ENCODE assay signal across 2 cellular contexts in the genomic region with DNA sequence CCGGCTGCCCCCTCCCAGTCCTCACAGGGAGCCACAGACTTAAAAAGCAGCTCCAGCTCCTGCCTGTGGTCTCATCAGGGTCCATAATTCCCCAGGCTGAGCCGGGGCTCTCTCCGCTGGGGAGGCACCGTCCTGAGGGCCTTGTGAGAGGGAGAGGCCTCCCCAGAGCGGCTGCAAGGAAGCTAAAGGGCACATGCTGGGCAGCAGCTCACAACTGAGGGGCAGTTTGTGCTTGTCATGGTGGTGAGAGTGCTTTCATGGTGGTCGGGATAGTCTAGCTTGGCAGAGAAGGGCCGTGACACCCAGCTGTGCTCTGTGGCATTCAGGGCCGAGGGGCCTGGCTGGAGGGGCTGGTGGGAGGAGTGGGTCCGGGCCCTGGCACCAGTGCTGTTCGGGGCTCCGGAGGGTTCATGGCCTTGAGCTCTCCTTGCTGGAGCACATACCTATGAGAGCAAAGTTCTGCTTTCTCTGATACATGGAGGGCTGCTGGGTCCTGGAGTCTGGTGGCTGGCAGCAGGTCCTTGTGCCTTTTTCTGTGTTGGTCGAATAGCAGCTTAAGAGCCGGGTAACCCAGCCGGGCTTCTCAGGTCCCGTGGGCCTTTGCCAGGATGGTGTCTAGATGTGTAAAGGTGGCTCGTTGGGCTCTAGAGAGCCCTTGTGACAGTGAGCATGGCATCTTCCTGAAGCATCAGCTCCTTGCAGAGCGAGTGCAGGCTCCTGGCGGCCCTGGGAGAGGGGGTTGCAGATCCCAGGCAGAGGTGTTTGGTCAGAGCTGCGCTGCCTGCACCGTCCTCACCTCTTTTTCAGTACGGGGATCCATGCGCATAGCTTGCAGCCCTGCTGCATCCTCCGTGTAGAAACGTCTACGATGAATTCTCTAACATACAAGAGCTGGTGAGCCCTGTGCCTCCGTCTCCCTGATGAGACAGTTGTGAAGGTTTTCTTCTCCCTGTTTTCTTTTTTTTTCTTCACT.
A peak's percentile ranks its signal among the peaks of the same experiment; 100 is the strongest.
TF ChIP-seq lines count a peak whose summit lies in the region.

No MANE protein-coding gene starts in this region.

TF ChIP-seq in WTC11, 78 proteins besides CTCF, POLR2A, EP300 and RAD21:
- TF ChIP-seq KAT7 (CRISPR knock-in tag; IDR thresholded peaks at IDR 0.05; ENCODE audit: borderline replicate concordance) (no peak), ZNF121 (CRISPR knock-in tag; IDR thresholded peaks at IDR 0.05) (no peak), IRF2 (CRISPR knock-in tag; IDR thresholded peaks at IDR 0.05; ENCODE audit: borderline replicate concordance, low read depth) (no peak), ZNF263 (CRISPR knock-in tag; IDR thresholded peaks at IDR 0.05; ENCODE audit: low read depth) (no peak), ESRRA (CRISPR knock-in tag; IDR thresholded peaks at IDR 0.05; ENCODE audit: borderline replicate concordance) (no peak), ZNF416 (CRISPR knock-in tag; IDR thresholded peaks at IDR 0.05) (no peak)
- TF ChIP-seq, protein P1, sequence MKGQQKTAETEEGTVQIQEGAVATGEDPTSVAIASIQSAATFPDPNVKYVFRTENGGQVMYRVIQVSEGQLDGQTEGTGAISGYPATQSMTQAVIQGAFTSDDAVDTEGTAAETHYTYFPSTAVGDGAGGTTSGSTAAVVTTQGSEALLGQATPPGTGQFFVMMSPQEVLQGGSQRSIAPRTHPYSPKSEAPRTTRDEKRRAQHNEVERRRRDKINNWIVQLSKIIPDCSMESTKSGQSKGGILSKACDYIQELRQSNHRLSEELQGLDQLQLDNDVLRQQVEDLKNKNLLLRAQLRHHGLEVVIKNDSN (CRISPR knock-in tag; IDR thresholded peaks at IDR 0.05): no peak
TF ChIP-seq in WTC11: peak in this region for 0.

TF ChIP-seq in HepG2, 621 proteins besides CTCF, POLR2A, EP300 and RAD21 (continues in another document):
- TF ChIP-seq ZFP36 (IDR thresholded peaks at IDR 0.05; ENCODE audit: borderline replicate concordance, low read depth, low read length, partially characterized antibody) (no peak), ZBTB21 (CRISPR knock-in tag; IDR thresholded peaks at IDR 0.05) (no peak), ONECUT2 (CRISPR knock-in tag; IDR thresholded peaks at IDR 0.05) (no peak), JARID2 (CRISPR knock-in tag; IDR thresholded peaks at IDR 0.05; ENCODE audit: insufficient replicate concordance) (no peak), ZNF20 (CRISPR knock-in tag; IDR thresholded peaks at IDR 0.05) (no peak), ZNF883 (CRISPR knock-in tag; IDR thresholded peaks at IDR 0.05; ENCODE audit: not compliant biosample characterization) (no peak), ZSCAN20 (CRISPR knock-in tag; IDR thresholded peaks at IDR 0.05; ENCODE audit: borderline replicate concordance) (no peak), ZNF350 (CRISPR knock-in tag; IDR thresholded peaks at IDR 0.05; ENCODE audit: borderline replicate concordance, low read depth) (no peak), IKZF1 (IDR thresholded peaks at IDR 0.05) (no peak), ZKSCAN8 (CRISPR knock-in tag; IDR thresholded peaks at IDR 0.05; ENCODE audit: borderline replicate concordance) (no peak), GLI4 (CRISPR knock-in tag; IDR thresholded peaks at IDR 0.05; ENCODE audit: borderline replicate concordance) (0 out of 2 replicates have a peak, but pooled peaks have one; percentile 40), ZBTB38 (CRISPR knock-in tag; IDR thresholded peaks at IDR 0.05) (no peak), ZNF598 (CRISPR knock-in tag; IDR thresholded peaks at IDR 0.05; ENCODE audit: borderline replicate concordance) (no peak), RFX5 (IDR thresholded peaks at IDR 0.05; ENCODE audit: low read depth, low read length) (no peak), ZNF615 (CRISPR knock-in tag; IDR thresholded peaks at IDR 0.05; ENCODE audit: borderline replicate concordance) (no peak), POLR2AphosphoS5 (IDR thresholded peaks at IDR 0.05; ENCODE audit: low read depth, low read length) (no peak), ZFP36L1 (CRISPR knock-in tag; IDR thresholded peaks at IDR 0.05) (no peak), ZNF326 (CRISPR knock-in tag; IDR thresholded peaks at IDR 0.05; ENCODE audit: borderline replicate concordance) (no peak), SRSF4 (IDR thresholded peaks at IDR 0.05; ENCODE audit: low read depth, low read length, poor library complexity, severe bottlenecking) (no peak), ZNF432 (CRISPR knock-in tag; IDR thresholded peaks at IDR 0.05; ENCODE audit: borderline replicate concordance) (no peak), ZNF546 (CRISPR knock-in tag; conservative IDR thresholded peaks at IDR 0.05) (no peak), ZBTB7B (CRISPR knock-in tag; IDR thresholded peaks at IDR 0.05) (peak; percentile 66; the same call in 1 of the 2 replicates), ZNF468 (CRISPR knock-in tag; IDR thresholded peaks at IDR 0.05) (no peak), KDM3A (CRISPR knock-in tag; IDR thresholded peaks at IDR 0.05; ENCODE audit: low read depth) (no peak), ZNF431 (CRISPR knock-in tag; IDR thresholded peaks at IDR 0.05; ENCODE audit: borderline replicate concordance, low read depth) (no peak), POLR2G (IDR thresholded peaks at IDR 0.05; ENCODE audit: low read depth, low read length) (no peak), TCF12 (IDR thresholded peaks at IDR 0.05) (no peak), TCF12 (CRISPR knock-in tag; IDR thresholded peaks at IDR 0.05) (no peak), ZNF724P (CRISPR knock-in tag; IDR thresholded peaks at IDR 0.05; ENCODE audit: borderline replicate concordance) (no peak), RXRB (CRISPR knock-in tag; IDR thresholded peaks at IDR 0.05; ENCODE audit: borderline replicate concordance) (no peak)
- TF ChIP-seq, protein P2, sequence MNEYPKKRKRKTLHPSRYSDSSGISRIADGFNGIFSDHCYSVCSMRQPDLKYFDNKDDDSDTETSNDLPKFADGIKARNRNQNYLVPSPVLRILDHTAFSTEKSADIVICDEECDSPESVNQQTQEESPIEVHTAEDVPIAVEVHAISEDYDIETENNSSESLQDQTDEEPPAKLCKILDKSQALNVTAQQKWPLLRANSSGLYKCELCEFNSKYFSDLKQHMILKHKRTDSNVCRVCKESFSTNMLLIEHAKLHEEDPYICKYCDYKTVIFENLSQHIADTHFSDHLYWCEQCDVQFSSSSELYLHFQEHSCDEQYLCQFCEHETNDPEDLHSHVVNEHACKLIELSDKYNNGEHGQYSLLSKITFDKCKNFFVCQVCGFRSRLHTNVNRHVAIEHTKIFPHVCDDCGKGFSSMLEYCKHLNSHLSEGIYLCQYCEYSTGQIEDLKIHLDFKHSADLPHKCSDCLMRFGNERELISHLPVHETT (CRISPR knock-in tag; conservative IDR thresholded peaks at IDR 0.05): no peak
- TF ChIP-seq, protein P3, sequence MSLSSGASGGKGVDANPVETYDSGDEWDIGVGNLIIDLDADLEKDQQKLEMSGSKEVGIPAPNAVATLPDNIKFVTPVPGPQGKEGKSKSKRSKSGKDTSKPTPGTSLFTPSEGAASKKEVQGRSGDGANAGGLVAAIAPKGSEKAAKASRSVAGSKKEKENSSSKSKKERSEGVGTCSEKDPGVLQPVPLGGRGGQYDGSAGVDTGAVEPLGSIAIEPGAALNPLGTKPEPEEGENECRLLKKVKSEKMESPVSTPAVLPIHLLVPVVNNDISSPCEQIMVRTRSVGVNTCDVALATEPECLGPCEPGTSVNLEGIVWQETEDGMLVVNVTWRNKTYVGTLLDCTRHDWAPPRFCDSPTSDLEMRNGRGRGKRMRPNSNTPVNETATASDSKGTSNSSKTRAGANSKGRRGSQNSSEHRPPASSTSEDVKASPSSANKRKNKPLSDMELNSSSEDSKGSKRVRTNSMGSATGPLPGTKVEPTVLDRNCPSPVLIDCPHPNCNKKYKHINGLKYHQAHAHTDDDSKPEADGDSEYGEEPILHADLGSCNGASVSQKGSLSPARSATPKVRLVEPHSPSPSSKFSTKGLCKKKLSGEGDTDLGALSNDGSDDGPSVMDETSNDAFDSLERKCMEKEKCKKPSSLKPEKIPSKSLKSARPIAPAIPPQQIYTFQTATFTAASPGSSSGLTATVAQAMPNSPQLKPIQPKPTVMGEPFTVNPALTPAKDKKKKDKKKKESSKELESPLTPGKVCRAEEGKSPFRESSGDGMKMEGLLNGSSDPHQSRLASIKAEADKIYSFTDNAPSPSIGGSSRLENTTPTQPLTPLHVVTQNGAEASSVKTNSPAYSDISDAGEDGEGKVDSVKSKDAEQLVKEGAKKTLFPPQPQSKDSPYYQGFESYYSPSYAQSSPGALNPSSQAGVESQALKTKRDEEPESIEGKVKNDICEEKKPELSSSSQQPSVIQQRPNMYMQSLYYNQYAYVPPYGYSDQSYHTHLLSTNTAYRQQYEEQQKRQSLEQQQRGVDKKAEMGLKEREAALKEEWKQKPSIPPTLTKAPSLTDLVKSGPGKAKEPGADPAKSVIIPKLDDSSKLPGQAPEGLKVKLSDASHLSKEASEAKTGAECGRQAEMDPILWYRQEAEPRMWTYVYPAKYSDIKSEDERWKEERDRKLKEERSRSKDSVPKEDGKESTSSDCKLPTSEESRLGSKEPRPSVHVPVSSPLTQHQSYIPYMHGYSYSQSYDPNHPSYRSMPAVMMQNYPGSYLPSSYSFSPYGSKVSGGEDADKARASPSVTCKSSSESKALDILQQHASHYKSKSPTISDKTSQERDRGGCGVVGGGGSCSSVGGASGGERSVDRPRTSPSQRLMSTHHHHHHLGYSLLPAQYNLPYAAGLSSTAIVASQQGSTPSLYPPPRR (CRISPR knock-in tag; IDR thresholded peaks at IDR 0.05; ENCODE audit: borderline replicate concordance): no peak
- TF ChIP-seq, protein P4, sequence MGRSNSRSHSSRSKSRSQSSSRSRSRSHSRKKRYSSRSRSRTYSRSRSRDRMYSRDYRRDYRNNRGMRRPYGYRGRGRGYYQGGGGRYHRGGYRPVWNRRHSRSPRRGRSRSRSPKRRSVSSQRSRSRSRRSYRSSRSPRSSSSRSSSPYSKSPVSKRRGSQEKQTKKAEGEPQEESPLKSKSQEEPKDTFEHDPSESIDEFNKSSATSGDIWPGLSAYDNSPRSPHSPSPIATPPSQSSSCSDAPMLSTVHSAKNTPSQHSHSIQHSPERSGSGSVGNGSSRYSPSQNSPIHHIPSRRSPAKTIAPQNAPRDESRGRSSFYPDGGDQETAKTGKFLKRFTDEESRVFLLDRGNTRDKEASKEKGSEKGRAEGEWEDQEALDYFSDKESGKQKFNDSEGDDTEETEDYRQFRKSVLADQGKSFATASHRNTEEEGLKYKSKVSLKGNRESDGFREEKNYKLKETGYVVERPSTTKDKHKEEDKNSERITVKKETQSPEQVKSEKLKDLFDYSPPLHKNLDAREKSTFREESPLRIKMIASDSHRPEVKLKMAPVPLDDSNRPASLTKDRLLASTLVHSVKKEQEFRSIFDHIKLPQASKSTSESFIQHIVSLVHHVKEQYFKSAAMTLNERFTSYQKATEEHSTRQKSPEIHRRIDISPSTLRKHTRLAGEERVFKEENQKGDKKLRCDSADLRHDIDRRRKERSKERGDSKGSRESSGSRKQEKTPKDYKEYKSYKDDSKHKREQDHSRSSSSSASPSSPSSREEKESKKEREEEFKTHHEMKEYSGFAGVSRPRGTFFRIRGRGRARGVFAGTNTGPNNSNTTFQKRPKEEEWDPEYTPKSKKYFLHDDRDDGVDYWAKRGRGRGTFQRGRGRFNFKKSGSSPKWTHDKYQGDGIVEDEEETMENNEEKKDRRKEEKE (IDR thresholded peaks at IDR 0.05): no peak
- TF ChIP-seq, protein P5, sequence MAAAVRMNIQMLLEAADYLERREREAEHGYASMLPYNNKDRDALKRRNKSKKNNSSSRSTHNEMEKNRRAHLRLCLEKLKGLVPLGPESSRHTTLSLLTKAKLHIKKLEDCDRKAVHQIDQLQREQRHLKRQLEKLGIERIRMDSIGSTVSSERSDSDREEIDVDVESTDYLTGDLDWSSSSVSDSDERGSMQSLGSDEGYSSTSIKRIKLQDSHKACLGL (CRISPR knock-in tag; IDR thresholded peaks at IDR 0.05): 0 out of 2 replicates have a peak, but pooled peaks have one; percentile 26
- TF ChIP-seq, protein P6, sequence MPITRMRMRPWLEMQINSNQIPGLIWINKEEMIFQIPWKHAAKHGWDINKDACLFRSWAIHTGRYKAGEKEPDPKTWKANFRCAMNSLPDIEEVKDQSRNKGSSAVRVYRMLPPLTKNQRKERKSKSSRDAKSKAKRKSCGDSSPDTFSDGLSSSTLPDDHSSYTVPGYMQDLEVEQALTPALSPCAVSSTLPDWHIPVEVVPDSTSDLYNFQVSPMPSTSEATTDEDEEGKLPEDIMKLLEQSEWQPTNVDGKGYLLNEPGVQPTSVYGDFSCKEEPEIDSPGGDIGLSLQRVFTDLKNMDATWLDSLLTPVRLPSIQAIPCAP (CRISPR knock-in tag; IDR thresholded peaks at IDR 0.05; ENCODE audit: low read depth): no peak
- TF ChIP-seq, protein P7, sequence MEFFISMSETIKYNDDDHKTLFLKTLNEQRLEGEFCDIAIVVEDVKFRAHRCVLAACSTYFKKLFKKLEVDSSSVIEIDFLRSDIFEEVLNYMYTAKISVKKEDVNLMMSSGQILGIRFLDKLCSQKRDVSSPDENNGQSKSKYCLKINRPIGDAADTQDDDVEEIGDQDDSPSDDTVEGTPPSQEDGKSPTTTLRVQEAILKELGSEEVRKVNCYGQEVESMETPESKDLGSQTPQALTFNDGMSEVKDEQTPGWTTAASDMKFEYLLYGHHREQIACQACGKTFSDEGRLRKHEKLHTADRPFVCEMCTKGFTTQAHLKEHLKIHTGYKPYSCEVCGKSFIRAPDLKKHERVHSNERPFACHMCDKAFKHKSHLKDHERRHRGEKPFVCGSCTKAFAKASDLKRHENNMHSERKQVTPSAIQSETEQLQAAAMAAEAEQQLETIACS (CRISPR knock-in tag; IDR thresholded peaks at IDR 0.05): no peak
- TF ChIP-seq, protein P8, sequence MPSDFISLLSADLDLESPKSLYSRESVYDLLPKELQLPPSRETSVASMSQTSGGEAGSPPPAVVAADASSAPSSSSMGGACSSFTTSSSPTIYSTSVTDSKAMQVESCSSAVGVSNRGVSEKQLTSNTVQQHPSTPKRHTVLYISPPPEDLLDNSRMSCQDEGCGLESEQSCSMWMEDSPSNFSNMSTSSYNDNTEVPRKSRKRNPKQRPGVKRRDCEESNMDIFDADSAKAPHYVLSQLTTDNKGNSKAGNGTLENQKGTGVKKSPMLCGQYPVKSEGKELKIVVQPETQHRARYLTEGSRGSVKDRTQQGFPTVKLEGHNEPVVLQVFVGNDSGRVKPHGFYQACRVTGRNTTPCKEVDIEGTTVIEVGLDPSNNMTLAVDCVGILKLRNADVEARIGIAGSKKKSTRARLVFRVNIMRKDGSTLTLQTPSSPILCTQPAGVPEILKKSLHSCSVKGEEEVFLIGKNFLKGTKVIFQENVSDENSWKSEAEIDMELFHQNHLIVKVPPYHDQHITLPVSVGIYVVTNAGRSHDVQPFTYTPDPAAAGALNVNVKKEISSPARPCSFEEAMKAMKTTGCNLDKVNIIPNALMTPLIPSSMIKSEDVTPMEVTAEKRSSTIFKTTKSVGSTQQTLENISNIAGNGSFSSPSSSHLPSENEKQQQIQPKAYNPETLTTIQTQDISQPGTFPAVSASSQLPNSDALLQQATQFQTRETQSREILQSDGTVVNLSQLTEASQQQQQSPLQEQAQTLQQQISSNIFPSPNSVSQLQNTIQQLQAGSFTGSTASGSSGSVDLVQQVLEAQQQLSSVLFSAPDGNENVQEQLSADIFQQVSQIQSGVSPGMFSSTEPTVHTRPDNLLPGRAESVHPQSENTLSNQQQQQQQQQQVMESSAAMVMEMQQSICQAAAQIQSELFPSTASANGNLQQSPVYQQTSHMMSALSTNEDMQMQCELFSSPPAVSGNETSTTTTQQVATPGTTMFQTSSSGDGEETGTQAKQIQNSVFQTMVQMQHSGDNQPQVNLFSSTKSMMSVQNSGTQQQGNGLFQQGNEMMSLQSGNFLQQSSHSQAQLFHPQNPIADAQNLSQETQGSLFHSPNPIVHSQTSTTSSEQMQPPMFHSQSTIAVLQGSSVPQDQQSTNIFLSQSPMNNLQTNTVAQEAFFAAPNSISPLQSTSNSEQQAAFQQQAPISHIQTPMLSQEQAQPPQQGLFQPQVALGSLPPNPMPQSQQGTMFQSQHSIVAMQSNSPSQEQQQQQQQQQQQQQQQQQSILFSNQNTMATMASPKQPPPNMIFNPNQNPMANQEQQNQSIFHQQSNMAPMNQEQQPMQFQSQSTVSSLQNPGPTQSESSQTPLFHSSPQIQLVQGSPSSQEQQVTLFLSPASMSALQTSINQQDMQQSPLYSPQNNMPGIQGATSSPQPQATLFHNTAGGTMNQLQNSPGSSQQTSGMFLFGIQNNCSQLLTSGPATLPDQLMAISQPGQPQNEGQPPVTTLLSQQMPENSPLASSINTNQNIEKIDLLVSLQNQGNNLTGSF (CRISPR knock-in tag; IDR thresholded peaks at IDR 0.05): no peak
